Comparison of ENCODE assay signal across 18 cellular contexts in genomic region chr9:132876849-132877248, GRCh38. TPM values are rescaled to one million over a fixed set of nuclear protein-coding genes. Genes with fewer than 3 reads are reported as not detected.
DNase-seq lines count a peak whose midpoint lies in the region; ATAC-seq and TF ChIP-seq lines count a peak whose summit lies in the region.
"Had no signal": no experiment of that assay in that cellular context is flagged by ENCODE, and none has a peak within 500 bp of the region (broad histone marks: within the 10 kb centered on the region; RNA-seq: fewer than 3 reads in every experiment).

No MANE protein-coding gene starts in this region.

- H3K36me3 Mint-ChIP-seq in MCF 10A (ENCODE audit: insufficient read depth, unreplicated experiment) (peaks cover 2% of the 10 kb centered on the region), activated B cell treated with CpG ODN at 0.5 μM for 24 hours (ENCODE audit: low read depth) (no peaks in the 10 kb centered on the region), endothelial cell (ENCODE audit: low read depth, unreplicated experiment) (no peaks in the 10 kb centered on the region)

- H3K18ac ChIP-seq in trophoblast cell (ENCODE audit: low read length) = no peak overlapping the region

- no peak overlapping the region for H4K12ac ChIP-seq in trophoblast cell (ENCODE audit: low read depth, low read length)

- H3K27me3 Mint-ChIP-seq in MCF 10A (ENCODE audit: insufficient read depth, unreplicated experiment) = no peaks in the 10 kb centered on the region
- no peaks in the 10 kb centered on the region for H3K27me3 Mint-ChIP-seq in activated B cell treated with CpG ODN at 0.5 μM for 24 hours
- peaks cover 5% of the 10 kb centered on the region for H3K27me3 Mint-ChIP-seq in endothelial cell (ENCODE audit: unreplicated experiment)
- no peaks in the 10 kb centered on the region for H3K27me3 Mint-ChIP-seq in stimulated activated naive CD8-positive, alpha-beta T cell treated with anti-CD3 and anti-CD28 coated beads, Interleukin-15, amount 100 ng/mL, for 72 hours

- no peak overlapping the region for H2AFZ ChIP-seq in trophoblast cell (ENCODE audit: insufficient read depth, low read length, poor library complexity)

- H4K91ac ChIP-seq in trophoblast cell (ENCODE audit: low read depth, low read length) = no peak overlapping the region

- TF ChIP-seq CTCF in MCF 10A (IDR thresholded peaks at IDR 0.05; ENCODE audit: unreplicated experiment) (no peak), breast epithelium (IDR thresholded peaks at IDR 0.05) (no peak), activated B cell treated with CpG ODN at 0.5 μM for 24 hours (IDR thresholded peaks at IDR 0.05) (no peak), endothelial cell (IDR thresholded peaks at IDR 0.05; ENCODE audit: unreplicated experiment) (no peak)

- H3K9ac ChIP-seq in trophoblast cell (ENCODE audit: low read length) = no peak overlapping the region

- intact Hi-C loops in MCF 10A (cut with micrococcal nuclease) (no loop called here), breast epithelium (cut with DNase I; ENCODE audit: low total_unique reads) (no loop called here), activated B cell treated with CpG ODN at 0.5 μM for 24 hours (cut with micrococcal nuclease) (loop anchor here (5.0 kb wide), 1 partner anchor 635 kb away; no protein-coding TSS in a partner anchor)

- BruUV-seq in MCF 10A (replicated peaks; lab: Mats Ljungman, UMichigan) = no TSS peak

- peak overlapping the region; percentile 89 for H3K27ac Mint-ChIP-seq in MCF 10A (ENCODE audit: low read depth, unreplicated experiment)
- H3K27ac Mint-ChIP-seq in activated B cell treated with CpG ODN at 0.5 μM for 24 hours = no peak overlapping the region
- no peak overlapping the region for H3K27ac Mint-ChIP-seq in endothelial cell (ENCODE audit: unreplicated experiment)
- no peak overlapping the region for H3K27ac Mint-ChIP-seq in stimulated activated naive CD8-positive, alpha-beta T cell treated with anti-CD3 and anti-CD28 coated beads, Interleukin-15, amount 100 ng/mL, for 72 hours

- H3K4me1 ChIP-seq in breast epithelium (peaks cover 3 to 5% of the 10 kb centered on the region in 2 donors), trophoblast cell (ENCODE audit: control insufficient read depth in 1 of 2, insufficient read depth in 2 of 2, low read length in 2 of 2) (peaks cover 4 to 6% of the 10 kb centered on the region in 2 experiments)

- no peaks in the 10 kb centered on the region for H3K36me3 ChIP-seq in breast epithelium
- no peaks in the 10 kb centered on the region for H3K36me3 ChIP-seq in trophoblast cell (ENCODE audit: control insufficient read depth in 1 of 2, insufficient read depth in 2 of 2, low read length in 2 of 2)

- no peak overlapping the region for H2BK12ac ChIP-seq in trophoblast cell (ENCODE audit: low read length)

- POLR2A ChIA-PET in MCF 10A (lab: Yijun Ruan, JAX) (interaction anchor here (1.9 kb wide), 1 partner anchor 8 kb away, joined by 5 read pairs; no protein-coding TSS in a partner anchor), activated B cell treated with CpG ODN at 0.5 μM for 24 hours (lab: Charles Lee) (interaction anchor here (2.8 to 3.2 kb wide), 2 partner anchors 11 to 207 kb away, joined by 18 read pairs; partner anchors contain the start of genes DDX31 and GTF3C4)

- no peak overlapping the region for H3K4me2 ChIP-seq in trophoblast cell (ENCODE audit: low read length)

- no peak overlapping the region for H3K4me3 ChIP-seq in breast epithelium
- no peak overlapping the region for H3K4me3 ChIP-seq in trophoblast cell (ENCODE audit: low read depth, low read length)

- H3K27me3 ChIP-seq in breast epithelium (no peaks in the 10 kb centered on the region), trophoblast cell (ENCODE audit: insufficient read depth, low read length) (no peaks in the 10 kb centered on the region)

- no peaks in the 10 kb centered on the region for H3K9me3 ChIP-seq in breast epithelium
- no peaks in the 10 kb centered on the region for H3K9me3 ChIP-seq in trophoblast cell (ENCODE audit: insufficient read depth, low read depth, low read length)

- H2BK5ac ChIP-seq in trophoblast cell (ENCODE audit: low read depth, low read length, poor library complexity) = no peak overlapping the region

- no peak overlapping the region for H3K4ac ChIP-seq in trophoblast cell (ENCODE audit: low read depth, low read length)

- H2BK120ac ChIP-seq in trophoblast cell (ENCODE audit: insufficient read depth, low read length, poor library complexity) = no peak overlapping the region

- H2AK5ac ChIP-seq in trophoblast cell (ENCODE audit: low read length) = no peak overlapping the region

- peaks cover 4% of the 10 kb centered on the region for H3K4me1 Mint-ChIP-seq in MCF 10A (ENCODE audit: insufficient read depth, unreplicated experiment)
- peaks cover 17% of the 10 kb centered on the region for H3K4me1 Mint-ChIP-seq in activated B cell treated with CpG ODN at 0.5 μM for 24 hours
- peaks cover 4% of the 10 kb centered on the region for H3K4me1 Mint-ChIP-seq in endothelial cell (ENCODE audit: unreplicated experiment)
- peaks cover 34% of the 10 kb centered on the region for H3K4me1 Mint-ChIP-seq in stimulated activated naive CD8-positive, alpha-beta T cell treated with anti-CD3 and anti-CD28 coated beads, Interleukin-15, amount 100 ng/mL, for 72 hours

- no peak for TF ChIP-seq POLR2A in breast epithelium (IDR thresholded peaks at IDR 0.05)

- ATAC-seq in activated B cell treated with CpG ODN at 0.5 μM for 24 hours (ENCODE audit: low read depth) = no peak
- no peak for ATAC-seq in stimulated activated naive CD8-positive, alpha-beta T cell treated with anti-CD3 and anti-CD28 coated beads, Interleukin-15, amount 100 ng/mL, for 72 hours
- no peak for ATAC-seq in HG03280 (IDR thresholded peaks at IDR 0.05; ENCODE audit: unreplicated experiment)
- ATAC-seq: activated CD4-positive, CD25-positive, alpha-beta regulatory T cell treated with anti-CD3 and anti-CD28 coated beads, Interleukin-2, amount 50 U/mL, for 24 hours; left colon had no signal

- no peak overlapping the region for H3K27ac ChIP-seq in breast epithelium
- H3K27ac ChIP-seq in trophoblast cell (ENCODE audit: low read depth, low read length) = no peak overlapping the region

- H4K8ac ChIP-seq in trophoblast cell (ENCODE audit: low read depth, low read length) = no peak overlapping the region

- H3K9me3 Mint-ChIP-seq in MCF 10A (ENCODE audit: unreplicated experiment) = no peaks in the 10 kb centered on the region
- no peaks in the 10 kb centered on the region for H3K9me3 Mint-ChIP-seq in activated B cell treated with CpG ODN at 0.5 μM for 24 hours
- no peaks in the 10 kb centered on the region for H3K9me3 Mint-ChIP-seq in endothelial cell (ENCODE audit: unreplicated experiment)
- no peaks in the 10 kb centered on the region for H3K9me3 Mint-ChIP-seq in stimulated activated naive CD8-positive, alpha-beta T cell treated with anti-CD3 and anti-CD28 coated beads, Interleukin-15, amount 100 ng/mL, for 72 hours

- DNase-seq in MCF 10A (ENCODE audit: unreplicated experiment) (no peak), breast epithelium (ENCODE audit: low spot score in 2 of 2) (no peak), activated B cell treated with CpG ODN at 0.5 μM for 24 hours (no peak), endothelial cell (ENCODE audit: low spot score) (no peak), SIG-M5 treated with dmso at 0.1 percent for 504 hours (lab: John Stamatoyannopoulos, UW; ENCODE audit: unreplicated experiment) (no peak), trophoblast cell (no peak)
- no peak for DNase-seq in stimulated activated naive CD8-positive, alpha-beta T cell treated with anti-CD3 and anti-CD28 coated beads, Interleukin-15, amount 100 ng/mL, for 72 hours
- DNase-seq: activated effector memory CD4-positive, alpha-beta T cell treated with Interleukin-2 at 50 U/mL for 16 hours; DMS 273 treated with DMSO at 0.1 percent for 48 hours; effector CD4-positive, alpha-beta T cell; hypothalamus; left colon; substantia nigra; SW 1271 had no signal

- H3K14ac ChIP-seq in trophoblast cell (ENCODE audit: low read length) = no peak overlapping the region

- no peak overlapping the region for H3K23ac ChIP-seq in trophoblast cell (ENCODE audit: low read length)

- CTCF ChIA-PET in MCF 10A (lab: Yijun Ruan, JAX) = interaction anchor here (0.6 to 0.7 kb wide), 2 partner anchors 96 to 1066 kb away, joined by 4 to 8 read pairs; no protein-coding TSS in a partner anchor
- CTCF ChIA-PET in activated B cell treated with CpG ODN at 0.5 μM for 24 hours (lab: Charles Lee) = interaction anchor here (1.4 kb wide), 1 partner anchor 28 kb away, joined by 3 read pairs; no protein-coding TSS in a partner anchor

- H3K79me2 ChIP-seq in trophoblast cell (ENCODE audit: control insufficient read depth, insufficient read depth, low read length, poor library complexity) = peaks cover 3% of the 10 kb centered on the region

- H3K4me3 Mint-ChIP-seq in MCF 10A (ENCODE audit: unreplicated experiment) (peak overlapping the region; percentile 72), activated B cell treated with CpG ODN at 0.5 μM for 24 hours (peak overlapping the region; percentile 75), endothelial cell (ENCODE audit: unreplicated experiment) (peak overlapping the region; percentile 59)
- peak overlapping the region; percentile 84 to 85 for H3K4me3 Mint-ChIP-seq in stimulated activated naive CD8-positive, alpha-beta T cell treated with anti-CD3 and anti-CD28 coated beads, Interleukin-15, amount 100 ng/mL, for 72 hours

- no CpG with 5 or more reads among the region's 3 CpGs for WGBS in trophoblast cell (ENCODE audit: extremely low coverage, insufficient coverage, insufficient read length)

- H3K79me1 ChIP-seq in trophoblast cell (ENCODE audit: low read length) = peaks cover 6% of the 10 kb centered on the region

RNA-seq across cellular contexts. Expression of gene AK8, which starts 1.2 kb away (rescaled TPM):
- total RNA-seq in MCF 10A (2022) (0.42 and 1.1 TPM in 2 replicates), breast epithelium (1 to 10 TPM in 2 of 3 donors, under 1 TPM in 1; 0.66 to 2.6 (median 1.0) TPM), activated B cell treated with CpG ODN at 0.5 μM for 24 hours (0.93 and 1.0 TPM in 2 replicates), endothelial cell (ENCODE audit: unreplicated experiment) (2.0 TPM)
- polyA plus RNA-seq in trophoblast cell (2013) = 0.19 and 0.34 TPM in 2 replicates
- total RNA-seq: bronchial epithelial cell, RPMI7951 had no signal

RNA-seq across cellular contexts. Expression of gene SPACA9, which starts 1.8 kb away (rescaled TPM):
- 4.4 and 8.0 TPM in 2 replicates for total RNA-seq in MCF 10A (2022)
- total RNA-seq in breast epithelium = 1 to 10 TPM; 2.9 to 5.4 (median 5.0) TPM
- 1.2 and 1.6 TPM in 2 replicates for total RNA-seq in activated B cell treated with CpG ODN at 0.5 μM for 24 hours
- total RNA-seq in endothelial cell (ENCODE audit: unreplicated experiment) = 2.7 TPM
- polyA plus RNA-seq in trophoblast cell (2013) = 2.5 and 2.7 TPM in 2 replicates
